In genomic region chr6:110547266-110547964, GRCh38 we compare ENCODE assay signal across 16 cellular contexts.
DNase-seq lines count a peak whose midpoint lies in the region; ATAC-seq, FAIRE-seq and TF ChIP-seq lines count a peak whose summit lies in the region.
"Had no signal": no experiment of that assay in that cellular context is flagged by ENCODE, and none has a peak within 500 bp of the region (broad histone marks: within the 10 kb centered on the region; RNA-seq: fewer than 3 reads in every experiment).

No MANE protein-coding gene starts in this region.

- intact Hi-C loops in naive thymus-derived CD4-positive, alpha-beta T cell (cut with micrococcal nuclease) = no loop called here

- peak overlapping the region; percentile 74 for H3K4me2 ChIP-seq in astrocyte (ENCODE audit: low read length)

- peak overlapping the region; percentile 53 for H3K9ac ChIP-seq in astrocyte (ENCODE audit: low read length)

- H3K4me3 Mint-ChIP-seq in astrocyte (ENCODE audit: unreplicated experiment) = peak overlapping the region; percentile 65
- H3K4me3 Mint-ChIP-seq in naive thymus-derived CD4-positive, alpha-beta T cell = no peak overlapping the region
- H3K4me3 Mint-ChIP-seq: activated naive CD8-positive, alpha-beta T cell treated with anti-CD3 and anti-CD28 coated beads, Interleukin-2, amount 50 U/mL, for 24 hours; effector memory CD8-positive, alpha-beta T cell; stimulated activated naive B cell treated with anti-CD40 and anti-IgM and Interleukin-4, amounts not matched to agents 10 μg/mL and 1 μg/mL and 100 μg/mL, for 72 hours had no signal

- CTCF ChIA-PET in naive thymus-derived CD4-positive, alpha-beta T cell (lab: Charles Lee) = no interaction called here

- TF ChIP-seq RAD21 in Ishikawa (IDR thresholded peaks at IDR 0.05; ENCODE audit: low read depth) = no peak

- peak; percentile 65 for DNase-seq in AG08395 (ENCODE audit: low spot score)
- DNase-seq in astrocyte (ENCODE audit: low read depth) = peak; percentile 69
- peak; percentile 70 for DNase-seq in kidney epithelial cell (ENCODE audit: low read depth)
- DNase-seq in OCI-M1 (lab: John Stamatoyannopoulos, UW) = no peak
- DNase-seq in cerebellar cortex (ENCODE audit: low spot score) = no peak
- DNase-seq in naive thymus-derived CD4-positive, alpha-beta T cell = no peak
- DNase-seq: activated naive CD8-positive, alpha-beta T cell treated with anti-CD3 and anti-CD28 coated beads, Interleukin-2, amount 50 U/mL, for 24 hours; effector memory CD8-positive, alpha-beta T cell; MM.1S; psoas muscle; stimulated activated CD4-positive, alpha-beta T cell treated with anti-CD3 and anti-CD28 coated beads, Interleukin-2, amount 100 ng/mL, for 48 hours; stimulated activated naive B cell treated with anti-CD40 and anti-IgM and Interleukin-4, amounts not matched to agents 10 μg/mL and 1 μg/mL and 100 μg/mL, for 72 hours had no signal

- TF ChIP-seq EP300 in Ishikawa (IDR thresholded peaks at IDR 0.05; ENCODE audit: borderline replicate concordance) = no peak

- POLR2A ChIA-PET in naive thymus-derived CD4-positive, alpha-beta T cell (lab: Charles Lee) = no interaction called here

- H3K4me1 Mint-ChIP-seq in astrocyte (ENCODE audit: low read depth, unreplicated experiment) = peaks cover 13% of the 10 kb centered on the region
- peaks cover 0 to 11% (median 0%) of the 10 kb centered on the region in 7 donors for H3K4me1 Mint-ChIP-seq in naive thymus-derived CD4-positive, alpha-beta T cell

- peak; percentile 75 for FAIRE-seq in astrocyte (lab: Jason Lieb, UNC)
- FAIRE-seq: GM18507, TTC549 had no signal

- H4K20me1 ChIP-seq in astrocyte (ENCODE audit: insufficient read depth, low read length) = no peaks in the 10 kb centered on the region

- H3K9me3 Mint-ChIP-seq in astrocyte (ENCODE audit: unreplicated experiment) = peaks cover 31% of the 10 kb centered on the region
- peaks cover 4 to 30% (median 10%) of the 10 kb centered on the region in 11 donors for H3K9me3 Mint-ChIP-seq in naive thymus-derived CD4-positive, alpha-beta T cell
- H3K9me3 Mint-ChIP-seq: effector memory CD8-positive, alpha-beta T cell had no signal

- peaks cover 12% of the 10 kb centered on the region for H3K9me3 ChIP-seq in astrocyte (ENCODE audit: insufficient read depth, low read depth, low read length)
- H3K9me3 ChIP-seq in naive thymus-derived CD4-positive, alpha-beta T cell (ENCODE audit: control insufficient read depth in 2 of 3, low read length in 3 of 3) = no peaks in the 10 kb centered on the region

- H3K27ac ChIP-seq in astrocyte (ENCODE audit: low read depth, low read length) = peak overlapping the region; percentile 69
- H3K27ac ChIP-seq in naive thymus-derived CD4-positive, alpha-beta T cell (ENCODE audit: low read depth, low read length) = no peak overlapping the region
- H3K27ac ChIP-seq: psoas muscle had no signal

- no peaks in the 10 kb centered on the region for H3K36me3 ChIP-seq in astrocyte (ENCODE audit: insufficient read depth, low read length)
- no peaks in the 10 kb centered on the region for H3K36me3 ChIP-seq in kidney epithelial cell (ENCODE audit: control insufficient read depth, insufficient read depth, low read length)
- H3K36me3 ChIP-seq in naive thymus-derived CD4-positive, alpha-beta T cell (ENCODE audit: control insufficient read depth in 2 of 3, insufficient read depth in 3 of 3, low read length in 3 of 3) = no peaks in the 10 kb centered on the region

- H3K79me2 ChIP-seq in astrocyte (ENCODE audit: insufficient read depth, low read length) = no peaks in the 10 kb centered on the region

- H3K27me3 ChIP-seq in astrocyte (ENCODE audit: insufficient read depth, low read length) = no peaks in the 10 kb centered on the region
- no peaks in the 10 kb centered on the region for H3K27me3 ChIP-seq in kidney epithelial cell (ENCODE audit: control insufficient read depth, insufficient read depth, low read length)
- H3K27me3 ChIP-seq in naive thymus-derived CD4-positive, alpha-beta T cell (ENCODE audit: control insufficient read depth in 2 of 2, insufficient read depth in 2 of 2, low read length in 2 of 2) = no peaks in the 10 kb centered on the region

- peak overlapping the region; percentile 13 for H3K4me3 ChIP-seq in astrocyte (ENCODE audit: insufficient read depth, low read depth, low read length)
- no peak overlapping the region for H3K4me3 ChIP-seq in kidney epithelial cell (ENCODE audit: low read depth, low read length)
- no peak overlapping the region for H3K4me3 ChIP-seq in naive thymus-derived CD4-positive, alpha-beta T cell (ENCODE audit: low read length)
- H3K4me3 ChIP-seq: psoas muscle had no signal

- no peak for ATAC-seq in HG02870 (IDR thresholded peaks at IDR 0.05; ENCODE audit: unreplicated experiment)
- ATAC-seq in naive thymus-derived CD4-positive, alpha-beta T cell = no peak
- ATAC-seq: activated naive CD8-positive, alpha-beta T cell treated with anti-CD3 and anti-CD28 coated beads, Interleukin-2, amount 50 U/mL, for 24 hours; effector memory CD8-positive, alpha-beta T cell; psoas muscle; stimulated activated naive B cell treated with anti-CD40 and anti-IgM and Interleukin-4, amounts not matched to agents 10 μg/mL and 1 μg/mL and 100 μg/mL, for 72 hours had no signal

- peaks cover 17% of the 10 kb centered on the region for H3K4me1 ChIP-seq in astrocyte (ENCODE audit: insufficient read depth, low read length)
- no peaks in the 10 kb centered on the region for H3K4me1 ChIP-seq in naive thymus-derived CD4-positive, alpha-beta T cell (ENCODE audit: control insufficient read depth in 2 of 2, insufficient read depth in 2 of 2, low read length in 2 of 2)
- H3K4me1 ChIP-seq: psoas muscle had no signal

- H3K36me3 Mint-ChIP-seq in astrocyte (ENCODE audit: low read depth, unreplicated experiment) = peaks cover 4% of the 10 kb centered on the region
- peaks cover 0 to 10% (median 4%) of the 10 kb centered on the region in 5 donors for H3K36me3 Mint-ChIP-seq in naive thymus-derived CD4-positive, alpha-beta T cell

- TF ChIP-seq CTCF in astrocyte (IDR thresholded peaks at IDR 0.05; ENCODE audit: insufficient read depth, low read depth, low read length) = no peak
- TF ChIP-seq CTCF in kidney epithelial cell (IDR thresholded peaks at IDR 0.05; ENCODE audit: insufficient read depth, low read length, poor library complexity, severe bottlenecking) = no peak

- peak overlapping the region; percentile 89 for H3K27ac Mint-ChIP-seq in astrocyte (ENCODE audit: unreplicated experiment)
- no peak overlapping the region for H3K27ac Mint-ChIP-seq in naive thymus-derived CD4-positive, alpha-beta T cell
- H3K27ac Mint-ChIP-seq: activated naive CD8-positive, alpha-beta T cell treated with anti-CD3 and anti-CD28 coated beads, Interleukin-2, amount 50 U/mL, for 24 hours; effector memory CD8-positive, alpha-beta T cell had no signal

- no peaks in the 10 kb centered on the region for H3K27me3 Mint-ChIP-seq in astrocyte (ENCODE audit: low read depth, unreplicated experiment)
- H3K27me3 Mint-ChIP-seq in naive thymus-derived CD4-positive, alpha-beta T cell = peaks cover 1 to 23% (median 10%) of the 10 kb centered on the region in 5 donors

- no peak overlapping the region for H2AFZ ChIP-seq in astrocyte (ENCODE audit: low read depth, low read length)

TF ChIP-seq in Ishikawa, 13 proteins besides CTCF, POLR2A, EP300 and RAD21:
- TF ChIP-seq NFIC (IDR thresholded peaks at IDR 0.05) (no peak), EGR1 (IDR thresholded peaks at IDR 0.05) (no peak), CEBPB (IDR thresholded peaks at IDR 0.05) (no peak), TEAD4 (IDR thresholded peaks at IDR 0.05) (0 out of 2 replicates have a peak, but pooled peaks have one; percentile 16), YY1 (IDR thresholded peaks at IDR 0.05; ENCODE audit: low read depth) (no peak), CREB1 (IDR thresholded peaks at IDR 0.05; ENCODE audit: low read depth) (no peak)
- TF ChIP-seq, protein P1, sequence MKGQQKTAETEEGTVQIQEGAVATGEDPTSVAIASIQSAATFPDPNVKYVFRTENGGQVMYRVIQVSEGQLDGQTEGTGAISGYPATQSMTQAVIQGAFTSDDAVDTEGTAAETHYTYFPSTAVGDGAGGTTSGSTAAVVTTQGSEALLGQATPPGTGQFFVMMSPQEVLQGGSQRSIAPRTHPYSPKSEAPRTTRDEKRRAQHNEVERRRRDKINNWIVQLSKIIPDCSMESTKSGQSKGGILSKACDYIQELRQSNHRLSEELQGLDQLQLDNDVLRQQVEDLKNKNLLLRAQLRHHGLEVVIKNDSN (IDR thresholded peaks at IDR 0.05) = no peak
- TF ChIP-seq, protein P2, sequence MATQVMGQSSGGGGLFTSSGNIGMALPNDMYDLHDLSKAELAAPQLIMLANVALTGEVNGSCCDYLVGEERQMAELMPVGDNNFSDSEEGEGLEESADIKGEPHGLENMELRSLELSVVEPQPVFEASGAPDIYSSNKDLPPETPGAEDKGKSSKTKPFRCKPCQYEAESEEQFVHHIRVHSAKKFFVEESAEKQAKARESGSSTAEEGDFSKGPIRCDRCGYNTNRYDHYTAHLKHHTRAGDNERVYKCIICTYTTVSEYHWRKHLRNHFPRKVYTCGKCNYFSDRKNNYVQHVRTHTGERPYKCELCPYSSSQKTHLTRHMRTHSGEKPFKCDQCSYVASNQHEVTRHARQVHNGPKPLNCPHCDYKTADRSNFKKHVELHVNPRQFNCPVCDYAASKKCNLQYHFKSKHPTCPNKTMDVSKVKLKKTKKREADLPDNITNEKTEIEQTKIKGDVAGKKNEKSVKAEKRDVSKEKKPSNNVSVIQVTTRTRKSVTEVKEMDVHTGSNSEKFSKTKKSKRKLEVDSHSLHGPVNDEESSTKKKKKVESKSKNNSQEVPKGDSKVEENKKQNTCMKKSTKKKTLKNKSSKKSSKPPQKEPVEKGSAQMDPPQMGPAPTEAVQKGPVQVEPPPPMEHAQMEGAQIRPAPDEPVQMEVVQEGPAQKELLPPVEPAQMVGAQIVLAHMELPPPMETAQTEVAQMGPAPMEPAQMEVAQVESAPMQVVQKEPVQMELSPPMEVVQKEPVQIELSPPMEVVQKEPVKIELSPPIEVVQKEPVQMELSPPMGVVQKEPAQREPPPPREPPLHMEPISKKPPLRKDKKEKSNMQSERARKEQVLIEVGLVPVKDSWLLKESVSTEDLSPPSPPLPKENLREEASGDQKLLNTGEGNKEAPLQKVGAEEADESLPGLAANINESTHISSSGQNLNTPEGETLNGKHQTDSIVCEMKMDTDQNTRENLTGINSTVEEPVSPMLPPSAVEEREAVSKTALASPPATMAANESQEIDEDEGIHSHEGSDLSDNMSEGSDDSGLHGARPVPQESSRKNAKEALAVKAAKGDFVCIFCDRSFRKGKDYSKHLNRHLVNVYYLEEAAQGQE (IDR thresholded peaks at IDR 0.05; ENCODE audit: low read depth) = no peak

Comparison
In these comparisons a context has a peak if more than half of its experiments do, and no peak if none do; other contexts are left out.
1. DNase-seq: peak in AG08395 (single experiment), astrocyte (single experiment) and kidney epithelial cell (single experiment); none in OCI-M1 (single experiment), cerebellar cortex (single experiment) and naive thymus-derived CD4-positive, alpha-beta T cell (0 of 9).